Comparison of ENCODE assay signal across 1 cellular context in the genomic region with DNA sequence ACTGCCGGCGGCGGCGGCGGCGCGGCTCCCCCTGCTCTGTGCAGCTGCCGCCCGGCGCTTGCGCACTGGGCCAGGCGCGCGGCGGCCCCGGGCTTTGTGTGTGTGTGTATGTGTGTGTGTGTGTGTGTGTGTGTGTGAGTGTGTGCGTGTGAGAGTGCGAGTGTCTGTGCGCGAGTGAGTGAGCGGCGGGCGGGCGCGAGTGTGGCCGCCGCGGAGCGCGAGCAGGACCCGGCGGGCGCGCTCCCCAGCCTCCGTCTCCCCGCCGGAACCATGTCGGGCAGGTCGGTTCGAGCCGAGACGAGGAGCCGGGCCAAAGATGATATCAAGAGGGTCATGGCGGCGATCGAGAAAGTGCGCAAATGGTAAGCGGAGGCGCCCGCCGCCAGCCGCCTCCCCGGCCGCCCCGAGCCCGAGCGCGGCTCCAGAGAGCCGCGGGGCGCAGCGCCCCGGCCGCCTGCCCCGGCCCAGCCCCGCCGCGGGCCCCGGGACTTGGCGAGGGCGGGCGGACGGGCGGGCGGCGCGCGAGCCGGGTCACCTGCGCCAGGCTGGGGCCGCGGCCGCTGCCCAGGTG.
TF ChIP-seq lines count a peak whose summit lies in the region.

A gene (plus strand): TSS at position 63 of the 571 bp plus-strand sequence. CDS start 208 bp downstream, at position 271.

TF ChIP-seq in IMR-90, 13 proteins besides CTCF, POLR2A, EP300 and RAD21:
- TF ChIP-seq, protein P1, sequence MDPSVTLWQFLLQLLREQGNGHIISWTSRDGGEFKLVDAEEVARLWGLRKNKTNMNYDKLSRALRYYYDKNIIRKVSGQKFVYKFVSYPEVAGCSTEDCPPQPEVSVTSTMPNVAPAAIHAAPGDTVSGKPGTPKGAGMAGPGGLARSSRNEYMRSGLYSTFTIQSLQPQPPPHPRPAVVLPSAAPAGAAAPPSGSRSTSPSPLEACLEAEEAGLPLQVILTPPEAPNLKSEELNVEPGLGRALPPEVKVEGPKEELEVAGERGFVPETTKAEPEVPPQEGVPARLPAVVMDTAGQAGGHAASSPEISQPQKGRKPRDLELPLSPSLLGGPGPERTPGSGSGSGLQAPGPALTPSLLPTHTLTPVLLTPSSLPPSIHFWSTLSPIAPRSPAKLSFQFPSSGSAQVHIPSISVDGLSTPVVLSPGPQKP (IDR thresholded peaks at IDR 0.05; ENCODE audit: borderline replicate concordance, low read depth, low read length): no peak
- TF ChIP-seq CEBPB (IDR thresholded peaks at IDR 0.05; ENCODE audit: low read depth, low read length) (no peak), MAZ (IDR thresholded peaks at IDR 0.05; ENCODE audit: borderline replicate concordance, low read depth, low read length) (peak; percentile 38; the same call in 1 of the 2 replicates), RFX5 (IDR thresholded peaks at IDR 0.05; ENCODE audit: low read depth, low read length) (no peak), NFE2L2 (IDR thresholded peaks at IDR 0.05; ENCODE audit: low read depth, low read length) (no peak), CHD1 (IDR thresholded peaks at IDR 0.05; ENCODE audit: low read depth, low read length) (no peak)
- TF ChIP-seq, protein P2, sequence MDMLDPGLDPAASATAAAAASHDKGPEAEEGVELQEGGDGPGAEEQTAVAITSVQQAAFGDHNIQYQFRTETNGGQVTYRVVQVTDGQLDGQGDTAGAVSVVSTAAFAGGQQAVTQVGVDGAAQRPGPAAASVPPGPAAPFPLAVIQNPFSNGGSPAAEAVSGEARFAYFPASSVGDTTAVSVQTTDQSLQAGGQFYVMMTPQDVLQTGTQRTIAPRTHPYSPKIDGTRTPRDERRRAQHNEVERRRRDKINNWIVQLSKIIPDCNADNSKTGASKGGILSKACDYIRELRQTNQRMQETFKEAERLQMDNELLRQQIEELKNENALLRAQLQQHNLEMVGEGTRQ (IDR thresholded peaks at IDR 0.05; ENCODE audit: low read depth, low read length): no peak; the same call in 1 of the 2 replicates
TF ChIP-seq in IMR-90: peak in this region for 1.
